ENCODE assay signal across 9 cellular contexts in the genomic region with DNA sequence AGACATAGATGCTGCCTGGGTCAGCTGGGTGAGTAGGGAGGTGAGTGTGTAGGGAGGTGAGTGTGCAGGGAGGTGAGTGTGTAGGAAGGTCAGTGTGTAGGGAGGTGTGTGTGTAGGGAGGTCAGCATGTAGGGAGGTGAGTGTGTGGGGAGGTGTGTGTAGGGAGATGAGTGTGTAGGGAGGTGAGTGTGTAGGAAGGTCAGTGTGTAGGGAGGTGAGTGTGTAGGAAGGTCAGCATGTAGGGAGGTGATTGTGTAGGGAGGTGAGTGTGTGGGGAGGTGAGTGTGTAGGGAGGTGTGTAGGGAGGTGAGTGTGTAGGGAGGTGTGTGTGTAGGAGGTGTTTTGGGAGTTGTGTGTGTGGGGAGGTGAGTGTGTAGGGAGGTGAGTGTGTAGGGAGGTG.
"Had no signal": no experiment of that assay in that cellular context is flagged by ENCODE, and none has a peak within 500 bp of the region (broad histone marks: within the 10 kb centered on the region; RNA-seq: fewer than 3 reads in every experiment).

No MANE protein-coding gene starts in this region.

- ATAC-seq: K562 had no signal

- FAIRE-seq: H54, K562 had no signal

- H2AFZ ChIP-seq: GM23248 had no signal

- DNase-seq: GM23248, GOT3, H9, HCEC 1CT, HFFc6, IMR-90, KG1 had no signal

- H3K4me3 ChIP-seq: GM23248, K562 had no signal

- H3K27ac ChIP-seq: GM23248 had no signal

- H3K9ac ChIP-seq: GM23248 had no signal
